Comparison of ENCODE assay signal across 1 cellular context in genomic region chr2:129958736-129959135, GRCh38. TPM values are rescaled to one million over a fixed set of nuclear protein-coding genes. Genes with fewer than 3 reads are reported as not detected.
"Had no signal": no experiment of that assay in that cellular context is flagged by ENCODE, and none has a peak within 500 bp of the region (broad histone marks: within the 10 kb centered on the region; RNA-seq: fewer than 3 reads in every experiment).

No MANE protein-coding gene starts in this region.

RNA-seq across cellular contexts. Expression of gene RAB6C, which starts 20.7 kb away (rescaled TPM):
- polyA plus RNA-seq: GM12878 had no signal
